Comparison of ENCODE assay signal across 1 cellular context in genomic region chr20:16498526-16499140, GRCh38.
TF ChIP-seq lines count a peak whose summit lies in the region.

No MANE protein-coding gene starts in this region.

TF ChIP-seq in H1, 55 proteins besides CTCF, POLR2A, EP300 and RAD21 (continued from another document):
- peak; percentile 95 for TF ChIP-seq CHD7 (IDR thresholded peaks at IDR 0.05; ENCODE audit: insufficient replicate concordance, low read length)
